Comparison of ENCODE assay signal across 1 cellular context in genomic region chr11:119355091-119355843, GRCh38.
A peak's percentile ranks its signal among the peaks of the same experiment; 100 is the strongest.
TF ChIP-seq lines count a peak whose summit lies in the region.

No MANE protein-coding gene starts in this region.

TF ChIP-seq in HepG2, 621 proteins besides CTCF, POLR2A, EP300 and RAD21:
- TF ChIP-seq ZHX1 (CRISPR knock-in tag; IDR thresholded peaks at IDR 0.05; ENCODE audit: low read depth) (no peak), TRIM22 (IDR thresholded peaks at IDR 0.05) (no peak), BCL6 (CRISPR knock-in tag; IDR thresholded peaks at IDR 0.05) (peak; percentile 21; the same call in 1 of the 2 replicates), RARA (CRISPR knock-in tag; IDR thresholded peaks at IDR 0.05) (0 out of 2 replicates have a peak, but pooled peaks have one; percentile 30), FOXA1 (IDR thresholded peaks at IDR 0.05) (no peak), FOXA1 (CRISPR knock-in tag; IDR thresholded peaks at IDR 0.05) (peak; percentile 27; the same call in 1 of the 2 replicates), ZSCAN12 (CRISPR knock-in tag; IDR thresholded peaks at IDR 0.05) (no peak), HNF4A (CRISPR knock-in tag; IDR thresholded peaks at IDR 0.05) (0 out of 2 replicates have a peak, but pooled peaks have one; percentile 16), NFAT5 (CRISPR knock-in tag; IDR thresholded peaks at IDR 0.05) (no peak), ZNF234 (CRISPR knock-in tag; conservative IDR thresholded peaks at IDR 0.05) (no peak), REST (IDR thresholded peaks at IDR 0.05; ENCODE audit: borderline replicate concordance in 1 of 2, low read depth in 1 of 2, low read length in 2 of 2) (no peak), ATF3 (CRISPR knock-in tag; IDR thresholded peaks at IDR 0.05) (no peak), FOXA3 (CRISPR knock-in tag; IDR thresholded peaks at IDR 0.05) (peak; percentile 43), YY1 (IDR thresholded peaks at IDR 0.05; ENCODE audit: insufficient read depth, insufficient replicate concordance, low read depth, low read length) (no peak), SCMH1 (CRISPR knock-in tag; IDR thresholded peaks at IDR 0.05; ENCODE audit: borderline replicate concordance) (no peak)
